Comparison of ENCODE assay signal across 1 cellular context in the genomic region with DNA sequence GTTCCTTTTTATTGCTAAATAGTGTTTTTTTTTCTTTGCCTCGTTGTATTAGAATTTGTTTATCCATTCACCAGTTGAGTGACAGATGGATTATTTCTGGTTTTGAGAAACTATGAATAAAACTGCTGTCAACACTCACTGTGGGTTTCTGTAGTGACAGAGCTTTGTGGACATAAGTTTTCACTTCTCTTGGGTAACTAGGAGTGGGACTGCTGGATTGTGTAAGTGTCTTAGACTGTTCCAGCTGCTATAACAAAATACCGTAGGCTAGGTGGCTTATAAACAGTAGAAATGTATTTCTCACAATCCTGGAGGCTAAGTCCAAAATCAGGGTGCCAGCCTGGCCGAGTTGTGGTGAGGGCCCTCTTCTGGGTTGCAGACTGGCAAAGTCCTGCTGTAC.
TF ChIP-seq lines count a peak whose summit lies in the region.

No MANE protein-coding gene starts in this region.

TF ChIP-seq in GM12878, 131 proteins besides CTCF, POLR2A, EP300 and RAD21:
- TF ChIP-seq, protein P1, sequence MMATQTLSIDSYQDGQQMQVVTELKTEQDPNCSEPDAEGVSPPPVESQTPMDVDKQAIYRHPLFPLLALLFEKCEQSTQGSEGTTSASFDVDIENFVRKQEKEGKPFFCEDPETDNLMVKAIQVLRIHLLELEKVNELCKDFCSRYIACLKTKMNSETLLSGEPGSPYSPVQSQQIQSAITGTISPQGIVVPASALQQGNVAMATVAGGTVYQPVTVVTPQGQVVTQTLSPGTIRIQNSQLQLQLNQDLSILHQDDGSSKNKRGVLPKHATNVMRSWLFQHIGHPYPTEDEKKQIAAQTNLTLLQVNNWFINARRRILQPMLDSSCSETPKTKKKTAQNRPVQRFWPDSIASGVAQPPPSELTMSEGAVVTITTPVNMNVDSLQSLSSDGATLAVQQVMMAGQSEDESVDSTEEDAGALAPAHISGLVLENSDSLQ (IDR thresholded peaks at IDR 0.05) = peak; percentile 34; the same call in 1 of the 2 replicates
- no peak for TF ChIP-seq NR2C1 (IDR thresholded peaks at IDR 0.05)
